28 cellular contexts compared by ENCODE assay signal in the genomic region with DNA sequence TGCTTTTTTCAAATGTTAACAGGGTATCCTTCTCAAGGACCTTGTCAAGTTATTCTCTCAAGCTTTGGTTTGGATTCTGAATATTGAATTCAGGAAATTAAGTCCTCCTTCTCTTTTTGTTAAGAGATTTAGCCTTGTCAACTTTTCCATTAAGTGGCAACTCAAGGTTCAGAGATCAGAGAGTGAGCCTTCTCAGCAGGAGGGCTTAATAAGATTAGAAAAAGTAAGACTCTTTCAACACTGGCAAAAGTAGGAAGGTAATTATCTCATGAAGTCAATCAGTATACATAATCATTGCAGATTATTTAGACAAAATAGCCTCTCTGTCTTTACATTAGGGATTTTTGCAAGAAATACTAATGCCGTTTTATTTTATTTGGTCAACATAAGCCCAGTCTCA.
"Had no signal": no experiment of that assay in that cellular context is flagged by ENCODE, and none has a peak within 500 bp of the region (broad histone marks: within the 10 kb centered on the region; RNA-seq: fewer than 3 reads in every experiment).

No MANE protein-coding gene starts in this region.

- H3K36me3 ChIP-seq: left lung, lower lobe of right lung, pancreas, prostate gland, suprapubic skin, thoracic aorta, tibial artery, upper lobe of right lung had no signal

- H3K27ac ChIP-seq: left lung, lower lobe of right lung, pancreas, prostate gland, skin epidermis, suprapubic skin, thoracic aorta, tibial artery, upper lobe of right lung had no signal

- H3K9me3 ChIP-seq: left lung, lower lobe of right lung, pancreas, prostate gland, suprapubic skin, thoracic aorta, tibial artery, upper lobe of right lung had no signal

- H3K4me3 ChIP-seq: left lung, lower lobe of right lung, pancreas, prostate gland, skin epidermis, suprapubic skin, thoracic aorta, tibial artery, upper lobe of right lung had no signal

- FAIRE-seq: islet of Langerhans, kidney, pancreas, urothelium cell line had no signal

- H3K27me3 ChIP-seq: left lung, pancreas, suprapubic skin, tibial artery, upper lobe of right lung had no signal

- H3K4me1 ChIP-seq: left lung, lower lobe of right lung, pancreas, prostate gland, suprapubic skin, tibial artery, upper lobe of right lung had no signal

- DNase-seq: hippocampal formation; immature natural killer cell; kidney; left colon; left lung; lower lobe of right lung; mammary epithelial cell; mesenchymal stem cell; naive B cell; natural killer cell; nephron progenitor cell; nucleus accumbens; pancreas; posterior cingulate gyrus; retina; right cardiac atrium; stimulated activated CD4-positive, alpha-beta T cell treated with anti-CD3 and anti-CD28 coated beads, Interleukin-12 subunit alpha, Interleukin-12 subunit beta, amount 100 ng/mL, for 4 hours; stimulated activated CD4-positive, alpha-beta T cell treated with anti-CD3 and anti-CD28 coated beads, Interleukin-4, amount 100 ng/mL, for 24 hours; stimulated activated naive CD4-positive, alpha-beta T cell; tibial artery; trophoblast cell; upper lobe of right lung had no signal
